Comparison of ENCODE assay signal across 24 cellular contexts in genomic region chr15:57403532-57403931, GRCh38. TPM values are rescaled to one million over a fixed set of nuclear protein-coding genes. Genes with fewer than 3 reads are reported as not detected.
DNase-seq lines count a peak whose midpoint lies in the region; ATAC-seq and TF ChIP-seq lines count a peak whose summit lies in the region.
"Had no signal": no experiment of that assay in that cellular context is flagged by ENCODE, and none has a peak within 500 bp of the region (broad histone marks: within the 10 kb centered on the region; RNA-seq: fewer than 3 reads in every experiment).

No MANE protein-coding gene starts in this region.

- H3K27ac Mint-ChIP-seq in nephron = peak overlapping the region; percentile 76 to 99 (median 96)
- H3K27ac Mint-ChIP-seq: activated CD4-positive, alpha-beta T cell treated with anti-CD3 and anti-CD28 coated beads, Interleukin-2, amount 10 ng/mL, durations not matched to agents 24 days and 14 days had no signal

- H3K9ac ChIP-seq in adipocyte (ENCODE audit: low read length) = no peak overlapping the region

- H3K27ac ChIP-seq in cardiac muscle cell = peak overlapping the region; percentile 73
- H3K27ac ChIP-seq: epithelial cell of prostate, gastroesophageal sphincter, HL-60, spleen had no signal

- peaks cover 36% of the 10 kb centered on the region for H3K4me1 Mint-ChIP-seq in nephron
- H3K4me1 Mint-ChIP-seq: activated CD4-positive, alpha-beta T cell treated with anti-CD3 and anti-CD28 coated beads, Interleukin-2, amount 10 ng/mL, durations not matched to agents 24 days and 14 days had no signal

- H3K4me3 ChIP-seq in adipocyte (ENCODE audit: low read length) (no peak overlapping the region), cardiac muscle cell (no peak overlapping the region)
- H3K4me3 ChIP-seq: adrenal gland, dorsolateral prefrontal cortex, gastroesophageal sphincter, spleen had no signal

- H3K36me3 Mint-ChIP-seq in nephron (ENCODE audit: low read depth) = no peaks in the 10 kb centered on the region

- H3K4me3 Mint-ChIP-seq in nephron = peak overlapping the region in 1 of 3 experiments; percentile 9
- H3K4me3 Mint-ChIP-seq: activated CD4-positive, alpha-beta T cell treated with anti-CD3 and anti-CD28 coated beads, Interleukin-2, amount 10 ng/mL, durations not matched to agents 24 days and 14 days had no signal

- H3K27me3 Mint-ChIP-seq in nephron (ENCODE audit: low read depth) = no peaks in the 10 kb centered on the region

- no peaks in the 10 kb centered on the region for H3K9me3 Mint-ChIP-seq in nephron
- H3K9me3 Mint-ChIP-seq: activated CD4-positive, alpha-beta T cell treated with anti-CD3 and anti-CD28 coated beads, Interleukin-2, amount 10 ng/mL, durations not matched to agents 24 days and 14 days had no signal

- ATAC-seq in GM21515 (IDR thresholded peaks at IDR 0.05; ENCODE audit: unreplicated experiment) (no peak), HG02678 (IDR thresholded peaks at IDR 0.05; ENCODE audit: unreplicated experiment) (no peak)
- ATAC-seq: gastroesophageal sphincter had no signal

- H3K4me1 ChIP-seq in adipocyte (ENCODE audit: control insufficient read depth, insufficient read depth, low read length) (no peaks in the 10 kb centered on the region), cardiac muscle cell (ENCODE audit: low read depth) (peaks cover 61% of the 10 kb centered on the region)
- H3K4me1 ChIP-seq: adrenal gland, spleen had no signal

- H3K9me3 ChIP-seq in adipocyte (ENCODE audit: control insufficient read depth, low read length) = peaks cover 5% of the 10 kb centered on the region
- no peaks in the 10 kb centered on the region for H3K9me3 ChIP-seq in cardiac muscle cell (ENCODE audit: low read depth)
- H3K9me3 ChIP-seq: adrenal gland, gastroesophageal sphincter, spleen had no signal

- TF ChIP-seq CTCF in cardiac muscle cell (IDR thresholded peaks at IDR 0.05; ENCODE audit: low read depth, low read length) (no peak), nephron (IDR thresholded peaks at IDR 0.05; ENCODE audit: unreplicated experiment in 3 of 3) (no peak)

- DNase-seq in AG08395 (ENCODE audit: low spot score) (peak; percentile 41), adipocyte (ENCODE audit: low read depth) (peak; percentile 69), cardiac muscle cell (ENCODE audit: low read depth in 1 of 2, low spot score in 1 of 2) (no peak), occipital lobe (lab: John Stamatoyannopoulos, UW) (no peak), HuH-7 (ENCODE audit: low spot score) (no peak)
- DNase-seq: activated CD4-positive, alpha-beta T cell treated with anti-CD3 and anti-CD28 coated beads, Interleukin-2, amount 10 ng/mL, durations not matched to agents 24 days and 14 days; activated gamma-delta T cell; adrenal gland; central memory CD4-positive, alpha-beta T cell; COR-L47; DND-41; dorsolateral prefrontal cortex; midbrain; NCI-H1694; NCI-H226; SIG-M5; spleen had no signal

- peaks cover 46% of the 10 kb centered on the region for H3K27me3 ChIP-seq in adipocyte (replicated peaks; ENCODE audit: control insufficient read depth, insufficient read depth, low read length)
- no peaks in the 10 kb centered on the region for H3K27me3 ChIP-seq in cardiac muscle cell
- H3K27me3 ChIP-seq: adrenal gland, dorsolateral prefrontal cortex, gastroesophageal sphincter had no signal

- H3K36me3 ChIP-seq in adipocyte (ENCODE audit: control insufficient read depth, insufficient read depth, low read length, severe bottlenecking) (no peaks in the 10 kb centered on the region), cardiac muscle cell (no peaks in the 10 kb centered on the region)
- H3K36me3 ChIP-seq: adrenal gland, gastroesophageal sphincter, spleen had no signal

RNA-seq across cellular contexts. Expression of gene CGNL1, which starts 27.2 kb away (rescaled TPM):
- total RNA-seq in cardiac muscle cell = 97.4 and 134 TPM in 2 replicates
- polyA plus RNA-seq in cardiac muscle cell = 62.9 and 75.4 TPM in 2 replicates
- 5.3 TPM for total RNA-seq in occipital lobe
- total RNA-seq: activated CD4-positive, alpha-beta T cell treated with anti-CD3 and anti-CD28 coated beads, Interleukin-2, amount 10 ng/mL, durations not matched to agents 24 days and 14 days; T-helper 1 cell treated with Interleukin-12 subunit alpha and Interleukin-12 subunit beta and Interleukin-4 antibody, amounts not matched to agents 30 ng/mL and 1 ng/mL, for 36 hours had no signal

Comparison
In these comparisons a context has a peak if more than half of its experiments do, and no peak if none do; other contexts are left out.
1. DNase-seq: peak in AG08395 (single experiment) and adipocyte (single experiment); none in cardiac muscle cell (0 of 2), occipital lobe (single experiment) and HuH-7 (single experiment).
2. RNA of gene CGNL1, which starts 27.2 kb away (total RNA-seq): 97.4 to 134 TPM in cardiac muscle cell; 5.3 TPM in occipital lobe (single experiment); every median in the first group is over 10 times any median in the second.